7 cellular contexts compared by ENCODE assay signal in the genomic region with DNA sequence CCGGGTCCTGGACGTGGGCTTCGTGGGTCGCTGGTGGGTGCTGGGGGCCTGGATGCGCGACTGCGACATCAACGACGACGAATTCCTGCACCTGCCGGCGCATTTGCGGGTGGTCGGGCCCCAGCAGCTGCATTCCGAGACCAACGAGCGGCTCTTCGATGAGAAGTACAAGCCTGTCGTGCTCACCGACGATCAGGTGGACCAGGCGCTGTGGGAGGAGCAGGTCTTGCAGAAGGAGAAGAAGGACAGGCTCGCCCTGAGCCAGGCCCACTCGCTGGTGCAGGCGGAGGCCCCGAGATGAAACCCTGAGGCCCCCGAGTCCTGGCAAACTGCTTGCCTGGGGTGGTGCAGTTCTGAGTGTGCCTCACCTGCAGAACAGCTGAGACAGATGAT. TPM values are rescaled to one million over a fixed set of nuclear protein-coding genes. Genes with fewer than 3 reads are reported as not detected.
A peak's percentile ranks its signal among the peaks of the same experiment; 100 is the strongest.
DNase-seq lines count a peak whose midpoint lies in the region; ATAC-seq and TF ChIP-seq lines count a peak whose summit lies in the region.

No MANE protein-coding gene starts in this region.

- ATAC-seq in HG02623 (IDR thresholded peaks at IDR 0.05; ENCODE audit: unreplicated experiment) (no peak), HG03196 (IDR thresholded peaks at IDR 0.05; ENCODE audit: unreplicated experiment) (no peak)

- TF ChIP-seq CTCF in HEK293 (tag by site-specific recombination; IDR thresholded peaks at IDR 0.05) (no peak), WI38 (IDR thresholded peaks at IDR 0.05; ENCODE audit: low read depth, low read length) (no peak), spleen (IDR thresholded peaks at IDR 0.05 in 8 of 11, conservative IDR thresholded peaks at IDR 0.05 in 3 of 11) (no peak)

- intact Hi-C loops in spleen (cut with DNase I; ENCODE audit: low total_unique reads) = no loop called here

- H3K36me3 ChIP-seq in HEK293 (ENCODE audit: control insufficient read depth in 2 of 2, insufficient read depth in 1 of 2, low read length in 2 of 2) = peaks cover 14 to 45% of the 10 kb centered on the region in 2 experiments
- 0 out of 2 replicates have a peak, but pooled peaks cover 3% of the 10 kb centered on the region for H3K36me3 ChIP-seq in iPS DF 6.9 (ENCODE audit: control insufficient read depth, insufficient read depth, low read length)
- H3K36me3 ChIP-seq in spleen = peaks cover 0 to 60% (median 10%) of the 10 kb centered on the region in 6 donors

- H3K27me3 ChIP-seq in iPS DF 6.9 (ENCODE audit: control insufficient read depth, insufficient read depth, low read length) (no peaks in the 10 kb centered on the region), spleen (replicated peaks in 1 of 7) (no peaks in the 10 kb centered on the region)

- CTCF ChIA-PET in HEK293 (lab: Yijun Ruan, JAX) = interaction anchor here (2.7 kb wide), 1 partner anchor 13 kb away, joined by 16 read pairs; no protein-coding TSS in a partner anchor

- H3K4me3 ChIP-seq in HEK293 (ENCODE audit: low read depth, low read length) (peak overlapping the region; percentile 68), WI38 (ENCODE audit: low read depth, low read length) (peak overlapping the region; percentile 91), iPS DF 6.9 (ENCODE audit: low read length) (peak overlapping the region; percentile 79), spleen (peak overlapping the region; percentile 79 to 100 (median 98))

- H3K4me1 ChIP-seq in HEK293 (ENCODE audit: control insufficient read depth, insufficient read depth, low read length) = peaks cover 8% of the 10 kb centered on the region
- H3K4me1 ChIP-seq in iPS DF 6.9 (ENCODE audit: control insufficient read depth, insufficient read depth, low read length) = peaks cover 4% of the 10 kb centered on the region; the same call in 1 of the 2 replicates
- H3K4me1 ChIP-seq in spleen = peaks cover 14 to 51% (median 37%) of the 10 kb centered on the region in 6 donors

- no CpG with 5 or more reads among the region's 27 CpGs for WGBS in iPS DF 6.9 (ENCODE audit: insufficient coverage, insufficient read length)
- 7 to 32% (median 14%) methylated on average over 3 to 27 of the region's 27 CpGs for WGBS in spleen, 5 donors

- POLR2A ChIA-PET in HEK293 (lab: Yijun Ruan, JAX) = interaction anchor here (0.6 to 1.2 kb wide), 3 partner anchors 21 to 94 kb away, joined by 4 to 6 read pairs (median 4); partner anchors contain the start of gene TMED1

- H3K9me3 ChIP-seq in HEK293 (ENCODE audit: control insufficient read depth, insufficient read depth, low read depth, low read length) (no peaks in the 10 kb centered on the region), iPS DF 6.9 (ENCODE audit: control insufficient read depth, insufficient read depth, low read length) (no peaks in the 10 kb centered on the region), spleen (no peaks in the 10 kb centered on the region)

- no peak for DNase-seq in iPS DF 6.9 (ENCODE audit: low read depth, low spot score)
- DNase-seq in spleen = peak; percentile 78
- DNase-seq in NCI-H748 treated with DMSO at 0.1 percent for 48 hours (lab: John Stamatoyannopoulos, UW) = no peak

- TF ChIP-seq POLR2A in spleen (IDR thresholded peaks at IDR 0.05) = no peak

- peak overlapping the region; percentile 80; the same call in 1 of the 2 replicates for H3K27ac ChIP-seq in HEK293 (ENCODE audit: extremely low read depth, low read depth, low read length)
- H3K27ac ChIP-seq in iPS DF 6.9 (ENCODE audit: low read length) = no peak overlapping the region
- peak overlapping the region in 6 of 8 donors; percentile 83 to 92 (median 86) for H3K27ac ChIP-seq in spleen

TF ChIP-seq in HEK293, 187 proteins besides CTCF, POLR2A, EP300 and RAD21:
- no peak for TF ChIP-seq ZNF394 (tag by site-specific recombination; IDR thresholded peaks at IDR 0.05; ENCODE audit: borderline replicate concordance)
- TF ChIP-seq ZBTB20 (tag by site-specific recombination; IDR thresholded peaks at IDR 0.05) = peak; percentile 65; the same call in 1 of the 2 replicates
- TF ChIP-seq ZNF335 (tag by site-specific recombination; conservative IDR thresholded peaks at IDR 0.05) = peak; percentile 99
- TF ChIP-seq ZBTB17 (tag by site-specific recombination; IDR thresholded peaks at IDR 0.05) = peak; percentile 17; the same call in 1 of the 2 replicates

RNA-seq across cellular contexts. Expression of gene TIMM29, which starts 0.8 kb away (rescaled TPM):
- 10 to 100 TPM; 18.0 to 24.3 (median 21.3) TPM for total RNA-seq in spleen
- polyA plus RNA-seq in spleen = 10 to 100 TPM in 2 of 3 donors, 1 to 10 TPM in 1; 6.8 to 15.1 (median 12.9) TPM

RNA-seq across cellular contexts. Expression of gene YIPF2, which starts 1.0 kb away (rescaled TPM):
- total RNA-seq in spleen = 10 to 100 TPM; 24.1 to 42.3 (median 29.8) TPM
- polyA plus RNA-seq in spleen = 10 to 100 TPM; 12.5 to 28.6 (median 16.8) TPM

RNA-seq across cellular contexts. Expression of gene SMARCA4, which starts 31.4 kb away (rescaled TPM):
- total RNA-seq in spleen = 10 to 100 TPM; 61.5 to 95.6 (median 67.0) TPM
- 10 to 100 TPM; 41.6 to 69.6 (median 58.4) TPM for polyA plus RNA-seq in spleen

RNA-seq across cellular contexts. Expression of gene CARM1, which starts 58.0 kb away (rescaled TPM):
- 10 to 100 TPM; 18.2 to 32.0 (median 29.4) TPM for total RNA-seq in spleen
- polyA plus RNA-seq in spleen = 10 to 100 TPM; 13.6 to 25.7 (median 13.7) TPM
